ENCODE assay signal across 29 cellular contexts in genomic region chr1:213371769-213372619, GRCh38.
DNase-seq lines count a peak whose midpoint lies in the region; ATAC-seq and TF ChIP-seq lines count a peak whose summit lies in the region.
"Had no signal": no experiment of that assay in that cellular context is flagged by ENCODE, and none has a peak within 500 bp of the region (broad histone marks: within the 10 kb centered on the region; RNA-seq: fewer than 3 reads in every experiment).

No MANE protein-coding gene starts in this region.

- no peak overlapping the region for H3T11ph ChIP-seq in H9 (ENCODE audit: low read length)

- H4K5ac ChIP-seq in H9 (ENCODE audit: insufficient read length, low read depth, low read length), result no peak overlapping the region

- H3K4me3 Mint-ChIP-seq in H9, result no peak overlapping the region
- H3K4me3 Mint-ChIP-seq in activated T-helper 1 cell treated with anti-CD3 and anti-CD28 coated beads, Interleukin-12 subunit alpha, Interleukin-12 subunit beta, Interleukin-2, Interleukin-4 antibody, amounts not matched to agents 30 ng/mL and 10 ng/mL and 1 ng/mL, durations not matched to agents 14 hours and 24 hours and 36 hours, result no peak overlapping the region
- H3K4me3 Mint-ChIP-seq: activated naive CD4-positive, alpha-beta T cell treated with anti-CD3 and anti-CD28 coated beads for 36 hours; activated T-cell treated with anti-CD3 and anti-CD28 coated beads, Interleukin-2, amount 50 U/mL, for 72 hours; CD4-positive, alpha-beta T cell; nephron; stimulated activated memory B cell treated with anti-CD40 and anti-IgM and Interleukin-4, amounts not matched to agents 10 μg/mL and 1 μg/mL and 100 μg/mL, for 72 hours had no signal

- H3K23ac ChIP-seq in H9 (ENCODE audit: insufficient read length, low read depth, low read length), result no peak overlapping the region

- no CpG with 5 or more reads among the region's 11 CpGs for WGBS in H9 (ENCODE audit: extremely low coverage, insufficient read length, low lambda C conversion rate)

- no peak overlapping the region for H3K4me2 ChIP-seq in H9 (ENCODE audit: insufficient read depth, insufficient read length, low read length)

- no peaks in the 10 kb centered on the region for H3K23me2 ChIP-seq in H9 (ENCODE audit: insufficient read length, low read depth, low read length, poor library complexity, severe bottlenecking)

- no peak overlapping the region for H3K18ac ChIP-seq in H9 (ENCODE audit: insufficient read length, low read depth, low read length)

- no peak for TF ChIP-seq CTCF in H9 (conservative IDR thresholded peaks at IDR 0.05)

- H3K79me1 ChIP-seq in H9 (ENCODE audit: insufficient read depth, low read depth, low read length, poor library complexity, severe bottlenecking), result no peaks in the 10 kb centered on the region

- H3K79me2 ChIP-seq in H9 (ENCODE audit: insufficient read depth, low read length), result no peaks in the 10 kb centered on the region

- H3K4me1 Mint-ChIP-seq in H9, result peaks cover 25 to 30% of the 10 kb centered on the region in 2 experiments
- H3K4me1 Mint-ChIP-seq in activated T-helper 1 cell treated with anti-CD3 and anti-CD28 coated beads, Interleukin-12 subunit alpha, Interleukin-12 subunit beta, Interleukin-2, Interleukin-4 antibody, amounts not matched to agents 30 ng/mL and 10 ng/mL and 1 ng/mL, durations not matched to agents 14 hours and 24 hours and 36 hours (ENCODE audit: low read depth), result no peaks in the 10 kb centered on the region

- H3K14ac ChIP-seq in H9 (ENCODE audit: insufficient read depth, low read length), result no peak overlapping the region

- no peaks in the 10 kb centered on the region for H3K9me3 ChIP-seq in H9 (ENCODE audit: control insufficient read depth, low read depth, low read length)
- H3K9me3 ChIP-seq: esophagus squamous epithelium, heart left ventricle, ovary had no signal

- H2BK20ac ChIP-seq in H9 (ENCODE audit: low read depth, low read length, poor library complexity, severe bottlenecking), result no peak overlapping the region

- no peaks in the 10 kb centered on the region for H3K9me3 Mint-ChIP-seq in H9
- H3K9me3 Mint-ChIP-seq in activated T-helper 1 cell treated with anti-CD3 and anti-CD28 coated beads, Interleukin-12 subunit alpha, Interleukin-12 subunit beta, Interleukin-2, Interleukin-4 antibody, amounts not matched to agents 30 ng/mL and 10 ng/mL and 1 ng/mL, durations not matched to agents 14 hours and 24 hours and 36 hours, result no peaks in the 10 kb centered on the region
- H3K9me3 Mint-ChIP-seq: activated naive CD4-positive, alpha-beta T cell treated with anti-CD3 and anti-CD28 coated beads for 36 hours; activated T-cell treated with anti-CD3 and anti-CD28 coated beads, Interleukin-2, amount 50 U/mL, for 72 hours; CD4-positive, alpha-beta T cell; nephron; stimulated activated memory B cell treated with anti-CD40 and anti-IgM and Interleukin-4, amounts not matched to agents 10 μg/mL and 1 μg/mL and 100 μg/mL, for 72 hours had no signal

- no peaks in the 10 kb centered on the region for H3K36me3 Mint-ChIP-seq in H9 (ENCODE audit: insufficient read depth in 1 of 3, low read depth in 3 of 3)
- H3K36me3 Mint-ChIP-seq in activated T-helper 1 cell treated with anti-CD3 and anti-CD28 coated beads, Interleukin-12 subunit alpha, Interleukin-12 subunit beta, Interleukin-2, Interleukin-4 antibody, amounts not matched to agents 30 ng/mL and 10 ng/mL and 1 ng/mL, durations not matched to agents 14 hours and 24 hours and 36 hours (ENCODE audit: low read depth), result no peaks in the 10 kb centered on the region
- H3K36me3 Mint-ChIP-seq: stimulated activated memory B cell treated with anti-CD40 and anti-IgM and Interleukin-4, amounts not matched to agents 10 μg/mL and 1 μg/mL and 100 μg/mL, for 72 hours had no signal

- no peak overlapping the region for H2AFZ ChIP-seq in H9 (ENCODE audit: low read length)

- H3K4ac ChIP-seq in H9 (ENCODE audit: low read depth, low read length), result no peak overlapping the region

- no peak overlapping the region for H2BK15ac ChIP-seq in H9 (ENCODE audit: low read depth, low read length)

- H2AK5ac ChIP-seq in H9 (ENCODE audit: insufficient read length, low read length), result no peak overlapping the region

- peak; percentile 40 for DNase-seq in COR-L47 (lab: John Stamatoyannopoulos, UW)
- peak; percentile 34 for DNase-seq in H9
- DNase-seq in NCI-H748 treated with DMSO at 0.1 percent for 48 hours (lab: John Stamatoyannopoulos, UW), result peak; percentile 11
- DNase-seq in iPS-NIHi7 (ENCODE audit: extremely low spot score), result peak; percentile 44
- no peak for DNase-seq in DMS79 treated with DMSO at 0.1 percent for 48 hours (lab: John Stamatoyannopoulos, UW)
- DNase-seq in activated T-helper 1 cell treated with anti-CD3 and anti-CD28 coated beads, Interleukin-12 subunit alpha, Interleukin-12 subunit beta, Interleukin-2, Interleukin-4 antibody, amounts not matched to agents 30 ng/mL and 10 ng/mL and 1 ng/mL, durations not matched to agents 14 hours and 24 hours and 36 hours (ENCODE audit: low spot score), result no peak
- DNase-seq: activated CD4-positive, alpha-beta T cell treated with anti-CD3 and anti-CD28 coated beads, Interleukin-2, amount 50 U/mL, for 48 hours; activated CD4-positive, CD25-positive, alpha-beta regulatory T cell treated with anti-CD3 and anti-CD28 coated beads, Interleukin-2, amount 50 U/mL, for 72 hours; activated naive CD4-positive, alpha-beta T cell treated with anti-CD3 and anti-CD28 coated beads for 36 hours; activated T-cell treated with anti-CD3 and anti-CD28 coated beads, Interleukin-2, amount 50 U/mL, for 72 hours; AML-193; CD4-positive, alpha-beta T cell; DMS 273 treated with DMSO at 0.1 percent for 48 hours; dorsolateral prefrontal cortex; esophagus squamous epithelium; foreskin keratinocyte; heart left ventricle; NCI-H1048; NCI-H2029; NCI-H446; ovary; SIG-M5; trophoblast cell had no signal

- H4K20me1 ChIP-seq in H9 (ENCODE audit: control insufficient read depth, insufficient read depth, insufficient read length), result no peaks in the 10 kb centered on the region

- peaks cover 3% of the 10 kb centered on the region; the same call in 1 of the 2 replicates for H3K4me1 ChIP-seq in H9 (ENCODE audit: insufficient read depth, low read length)
- H3K4me1 ChIP-seq: esophagus squamous epithelium, foreskin keratinocyte, heart left ventricle had no signal

- no peaks in the 10 kb centered on the region for H3K27me3 ChIP-seq in H9 (ENCODE audit: insufficient read depth, low read length)
- H3K27me3 ChIP-seq: dorsolateral prefrontal cortex, esophagus squamous epithelium, foreskin keratinocyte, heart left ventricle, ovary had no signal

- H4K8ac ChIP-seq in H9 (replicated peaks; ENCODE audit: insufficient read length, low read depth, low read length), result no peak overlapping the region

- H2BK12ac ChIP-seq in H9 (ENCODE audit: insufficient read length, low read depth, low read length), result no peak overlapping the region

- H2BK5ac ChIP-seq in H9 (ENCODE audit: insufficient read length, low read length), result no peak overlapping the region

- H3K27ac ChIP-seq in H9 (ENCODE audit: insufficient read length, low read depth, low read length), result no peak overlapping the region
- H3K27ac ChIP-seq: dorsolateral prefrontal cortex, esophagus squamous epithelium, foreskin keratinocyte, heart left ventricle, ovary, skin epidermis had no signal

- ATAC-seq in GM21529 (IDR thresholded peaks at IDR 0.05; ENCODE audit: unreplicated experiment) (no peak), HG03469 (IDR thresholded peaks at IDR 0.05; ENCODE audit: unreplicated experiment) (no peak)
- ATAC-seq: activated T-cell treated with anti-CD3 and anti-CD28 coated beads, Interleukin-2, amount 50 U/mL, for 72 hours; foreskin keratinocyte; heart left ventricle; Panc1; stimulated activated memory B cell treated with anti-CD40 and anti-IgM and Interleukin-4, amounts not matched to agents 10 μg/mL and 1 μg/mL and 100 μg/mL, for 72 hours had no signal

- intact Hi-C loops in activated T-helper 1 cell treated with anti-CD3 and anti-CD28 coated beads, Interleukin-12 subunit alpha, Interleukin-12 subunit beta, Interleukin-2, Interleukin-4 antibody, amounts not matched to agents 30 ng/mL and 10 ng/mL and 1 ng/mL, durations not matched to agents 14 hours and 24 hours and 36 hours (cut with micrococcal nuclease), result loop anchor here (10.0 kb wide), 1 partner anchor 247 kb away; no protein-coding TSS in a partner anchor

- no peak overlapping the region for H4K91ac ChIP-seq in H9 (ENCODE audit: insufficient read length, low read depth, low read length)

- no peak overlapping the region; a peak in 2 of 7 replicates for H3K27ac Mint-ChIP-seq in H9
- no peak overlapping the region for H3K27ac Mint-ChIP-seq in activated T-helper 1 cell treated with anti-CD3 and anti-CD28 coated beads, Interleukin-12 subunit alpha, Interleukin-12 subunit beta, Interleukin-2, Interleukin-4 antibody, amounts not matched to agents 30 ng/mL and 10 ng/mL and 1 ng/mL, durations not matched to agents 14 hours and 24 hours and 36 hours
- H3K27ac Mint-ChIP-seq: activated naive CD4-positive, alpha-beta T cell treated with anti-CD3 and anti-CD28 coated beads for 36 hours; activated T-cell treated with anti-CD3 and anti-CD28 coated beads, Interleukin-2, amount 50 U/mL, for 72 hours; CD4-positive, alpha-beta T cell; nephron; stimulated activated memory B cell treated with anti-CD40 and anti-IgM and Interleukin-4, amounts not matched to agents 10 μg/mL and 1 μg/mL and 100 μg/mL, for 72 hours had no signal

- H2BK120ac ChIP-seq in H9 (ENCODE audit: low read depth, low read length, poor library complexity, severe bottlenecking), result no peak overlapping the region

- H3K9ac ChIP-seq in H9 (ENCODE audit: extremely low read depth, insufficient read length, low read length), result no peak overlapping the region

- no peaks in the 10 kb centered on the region for H3K27me3 Mint-ChIP-seq in H9 (ENCODE audit: low read depth)
- H3K27me3 Mint-ChIP-seq in activated T-helper 1 cell treated with anti-CD3 and anti-CD28 coated beads, Interleukin-12 subunit alpha, Interleukin-12 subunit beta, Interleukin-2, Interleukin-4 antibody, amounts not matched to agents 30 ng/mL and 10 ng/mL and 1 ng/mL, durations not matched to agents 14 hours and 24 hours and 36 hours (ENCODE audit: insufficient read depth), result peaks cover 7% of the 10 kb centered on the region
- H3K27me3 Mint-ChIP-seq: CD4-positive, alpha-beta T cell had no signal

- no peak overlapping the region for H3K56ac ChIP-seq in H9 (ENCODE audit: insufficient read length, low read depth, low read length)

Comparison
In these comparisons a context has a peak if more than half of its experiments do, and no peak if none do; other contexts are left out.
1. DNase-seq: peak in COR-L47 (single experiment), H9 (single experiment), NCI-H748 treated with DMSO at 0.1 percent for 48 hours (single experiment) and iPS-NIHi7 (single experiment); none in DMS79 treated with DMSO at 0.1 percent for 48 hours (single experiment) and activated T-helper 1 cell treated with anti-CD3 and anti-CD28 coated beads, Interleukin-12 subunit alpha, Interleukin-12 subunit beta, Interleukin-2, Interleukin-4 antibody, amounts not matched to agents 30 ng/mL and 10 ng/mL and 1 ng/mL, durations not matched to agents 14 hours and 24 hours and 36 hours (single experiment).